Comparison of ENCODE assay signal across 21 cellular contexts in the genomic region with DNA sequence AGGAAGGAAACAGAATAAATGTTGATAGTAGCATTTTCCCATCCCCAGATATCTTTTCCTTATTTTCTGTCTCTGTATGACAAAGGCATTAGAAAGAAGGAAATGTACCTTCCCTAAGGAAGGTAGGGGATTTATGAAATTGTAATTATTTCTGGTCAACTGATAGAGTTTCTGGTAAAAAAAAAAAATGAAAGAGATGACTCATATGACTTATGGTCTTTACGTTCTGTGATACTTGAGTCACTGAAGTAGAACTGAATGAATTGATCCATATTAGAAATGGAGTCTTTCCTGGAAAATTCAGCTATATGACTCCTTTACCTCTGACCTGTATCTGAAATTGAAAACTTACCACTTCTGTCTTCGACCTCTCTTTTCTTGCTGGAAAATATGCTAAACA.
A peak's percentile ranks its signal among the peaks of the same experiment; 100 is the strongest.
DNase-seq lines count a peak whose midpoint lies in the region; ATAC-seq, FAIRE-seq and TF ChIP-seq lines count a peak whose summit lies in the region.
"Had no signal": no experiment of that assay in that cellular context is flagged by ENCODE, and none has a peak within 500 bp of the region (broad histone marks: within the 10 kb centered on the region; RNA-seq: fewer than 3 reads in every experiment).

No MANE protein-coding gene starts in this region.

- CTCF ChIA-PET in mammary epithelial cell (lab: Charles Lee; ENCODE audit: low non-redundant PET) = no interaction called here
- CTCF ChIA-PET in MCF 10A (lab: Yijun Ruan, JAX) = interaction anchor here (0.7 kb wide), 1 partner anchor 228 kb away, joined by 3 read pairs; no protein-coding TSS in a partner anchor
- CTCF ChIA-PET in activated CD4-positive, alpha-beta T cell treated with anti-CD3 and anti-CD28 coated beads for 36 hours (lab: Charles Lee) = no interaction called here

- peak; percentile 38 for ATAC-seq in HG03432 (IDR thresholded peaks at IDR 0.05; ENCODE audit: unreplicated experiment)
- no peak for ATAC-seq in stimulated activated memory B cell treated with anti-CD40 and anti-IgM and Interleukin-4, amounts not matched to agents 10 μg/mL and 1 μg/mL and 100 μg/mL, for 72 hours
- ATAC-seq in GM18861 (IDR thresholded peaks at IDR 0.05; ENCODE audit: unreplicated experiment) = no peak
- ATAC-seq in activated CD4-positive, alpha-beta T cell treated with anti-CD3 and anti-CD28 coated beads for 36 hours = no peak
- ATAC-seq: CD8-positive, alpha-beta T cell; K562 had no signal

- H3K36me3 ChIP-seq in mammary epithelial cell (ENCODE audit: insufficient read depth, low read length) (no peaks in the 10 kb centered on the region), bronchial epithelial cell (ENCODE audit: control insufficient read depth, insufficient read depth, low read length) (no peaks in the 10 kb centered on the region)
- H3K36me3 ChIP-seq: HAP-1 had no signal

- FAIRE-seq in bronchial epithelial cell (lab: Jason Lieb, UNC) = no peak
- FAIRE-seq: A204.1, G401.6, GM12891, GM19239, K562 had no signal

- H3K27me3 ChIP-seq in mammary epithelial cell (ENCODE audit: insufficient read depth, low read length) (no peaks in the 10 kb centered on the region), bronchial epithelial cell (ENCODE audit: control insufficient read depth, insufficient read depth, low read length) (no peaks in the 10 kb centered on the region)

- H3K4me2 ChIP-seq in mammary epithelial cell (ENCODE audit: insufficient read depth, low read depth, low read length) = peak overlapping the region; percentile 27

- dilution Hi-C loops in mammary epithelial cell (cut with HindIII; ENCODE audit: low sequenced_read_pairs) = no loop called here

- H3K4me1 Mint-ChIP-seq in MCF 10A (ENCODE audit: insufficient read depth, unreplicated experiment) (peaks cover 32% of the 10 kb centered on the region), osteocyte (ENCODE audit: unreplicated experiment) (peaks cover 33% of the 10 kb centered on the region)
- H3K4me1 Mint-ChIP-seq in stimulated activated memory B cell treated with anti-CD40 and anti-IgM and Interleukin-4, amounts not matched to agents 10 μg/mL and 1 μg/mL and 100 μg/mL, for 72 hours = no peaks in the 10 kb centered on the region
- peaks cover 3% of the 10 kb centered on the region for H3K4me1 Mint-ChIP-seq in activated CD4-positive, alpha-beta T cell treated with anti-CD3 and anti-CD28 coated beads for 36 hours

- no peaks in the 10 kb centered on the region for H3K9me3 ChIP-seq in mammary epithelial cell (replicated peaks; ENCODE audit: insufficient read depth, low read length)
- H3K9me3 ChIP-seq: Caco-2, HAP-1 had no signal

- H3K9me3 Mint-ChIP-seq in MCF 10A (ENCODE audit: unreplicated experiment) = no peaks in the 10 kb centered on the region
- H3K9me3 Mint-ChIP-seq in osteocyte (ENCODE audit: unreplicated experiment) = no peaks in the 10 kb centered on the region
- no peaks in the 10 kb centered on the region for H3K9me3 Mint-ChIP-seq in stimulated activated memory B cell treated with anti-CD40 and anti-IgM and Interleukin-4, amounts not matched to agents 10 μg/mL and 1 μg/mL and 100 μg/mL, for 72 hours
- H3K9me3 Mint-ChIP-seq in activated CD4-positive, alpha-beta T cell treated with anti-CD3 and anti-CD28 coated beads for 36 hours (ENCODE audit: low read depth) = peaks cover 2% of the 10 kb centered on the region
- H3K9me3 Mint-ChIP-seq: CD8-positive, alpha-beta T cell; HFFc6 had no signal

- intact Hi-C loops in mammary epithelial cell (cut with micrococcal nuclease) (no loop called here), MCF 10A (cut with micrococcal nuclease) (no loop called here)
- intact Hi-C loops in activated CD4-positive, alpha-beta T cell treated with anti-CD3 and anti-CD28 coated beads for 36 hours (cut with DNase I, micrococcal nuclease) = no loop called here

- H2AFZ ChIP-seq in mammary epithelial cell (ENCODE audit: low read depth, low read length) = peak overlapping the region; percentile 44

- no peak overlapping the region for H3K9ac ChIP-seq in mammary epithelial cell (ENCODE audit: insufficient read depth, low read length)

- H3K4me3 Mint-ChIP-seq in MCF 10A (ENCODE audit: unreplicated experiment) = no peak overlapping the region
- no peak overlapping the region for H3K4me3 Mint-ChIP-seq in osteocyte (ENCODE audit: unreplicated experiment)
- no peak overlapping the region for H3K4me3 Mint-ChIP-seq in stimulated activated memory B cell treated with anti-CD40 and anti-IgM and Interleukin-4, amounts not matched to agents 10 μg/mL and 1 μg/mL and 100 μg/mL, for 72 hours
- H3K4me3 Mint-ChIP-seq in activated CD4-positive, alpha-beta T cell treated with anti-CD3 and anti-CD28 coated beads for 36 hours = no peak overlapping the region
- H3K4me3 Mint-ChIP-seq: CD14-positive monocyte; CD8-positive, alpha-beta T cell; HFFc6 had no signal

- POLR2A ChIA-PET in MCF 10A (lab: Yijun Ruan, JAX) = interaction anchor here (0.7 kb wide), 1 partner anchor 48 kb away, joined by 3 read pairs; no protein-coding TSS in a partner anchor
- POLR2A ChIA-PET in activated CD4-positive, alpha-beta T cell treated with anti-CD3 and anti-CD28 coated beads for 36 hours (lab: Charles Lee) = no interaction called here

- no peaks in the 10 kb centered on the region for H4K20me1 ChIP-seq in mammary epithelial cell (ENCODE audit: insufficient read depth, low read length)

- in situ Hi-C loops in mammary epithelial cell (cut with MboI; ENCODE audit: low sequenced_read_pairs in 2 of 2) = loop anchor here in 1 of 2 donors (10.0 to 25.0 kb wide), 2 partner anchors 58 to 205 kb away; no protein-coding TSS in a partner anchor

- TF ChIP-seq CTCF in mammary epithelial cell (conservative IDR thresholded peaks at IDR 0.05 in 1 of 2, IDR thresholded peaks at IDR 0.05 in 1 of 2; ENCODE audit: extremely low read depth in 1 of 2, insufficient read depth in 1 of 2, low read depth in 1 of 2, low read length in 2 of 2) (no peak), MCF 10A (IDR thresholded peaks at IDR 0.05; ENCODE audit: unreplicated experiment) (no peak), bronchial epithelial cell (IDR thresholded peaks at IDR 0.05; ENCODE audit: insufficient read depth, low read length, severe bottlenecking) (no peak), osteocyte (IDR thresholded peaks at IDR 0.05) (no peak)

- H3K4me3 ChIP-seq in mammary epithelial cell (replicated peaks in 1 of 3; ENCODE audit: insufficient read depth in 1 of 3, low read depth in 2 of 3, low read length in 3 of 3) (no peak overlapping the region), bronchial epithelial cell (ENCODE audit: low read depth, low read length) (no peak overlapping the region)
- H3K4me3 ChIP-seq: HAP-1, K562 had no signal

- H3K4me1 ChIP-seq in mammary epithelial cell (ENCODE audit: insufficient read depth, low read length) = peaks cover 19% of the 10 kb centered on the region
- H3K4me1 ChIP-seq: Caco-2 had no signal

- BruUV-seq in mammary epithelial cell (replicated peaks; lab: Mats Ljungman, UMichigan) = no TSS peak
- no TSS peak for BruUV-seq in MCF 10A (replicated peaks; lab: Mats Ljungman, UMichigan)

- H3K27me3 Mint-ChIP-seq in MCF 10A (ENCODE audit: insufficient read depth, unreplicated experiment) = no peaks in the 10 kb centered on the region
- no peaks in the 10 kb centered on the region for H3K27me3 Mint-ChIP-seq in osteocyte (ENCODE audit: unreplicated experiment)
- no peaks in the 10 kb centered on the region for H3K27me3 Mint-ChIP-seq in stimulated activated memory B cell treated with anti-CD40 and anti-IgM and Interleukin-4, amounts not matched to agents 10 μg/mL and 1 μg/mL and 100 μg/mL, for 72 hours
- H3K27me3 Mint-ChIP-seq in activated CD4-positive, alpha-beta T cell treated with anti-CD3 and anti-CD28 coated beads for 36 hours = peaks cover 4% of the 10 kb centered on the region

- DNase-seq in mammary epithelial cell (peak; percentile 53), MCF 10A (ENCODE audit: unreplicated experiment) (no peak), bronchial epithelial cell (ENCODE audit: low read depth) (peak; percentile 33), osteocyte (ENCODE audit: extremely low spot score, unreplicated experiment) (no peak)
- no peak for DNase-seq in activated CD4-positive, alpha-beta T cell treated with anti-CD3 and anti-CD28 coated beads for 36 hours
- DNase-seq: Caco-2; CD8-positive, alpha-beta T cell; DMS79; GOT3; HFFc6 had no signal

- H3K36me3 Mint-ChIP-seq in MCF 10A (ENCODE audit: insufficient read depth, unreplicated experiment) (peaks cover 5% of the 10 kb centered on the region), osteocyte (ENCODE audit: unreplicated experiment) (no peaks in the 10 kb centered on the region)
- no peaks in the 10 kb centered on the region for H3K36me3 Mint-ChIP-seq in stimulated activated memory B cell treated with anti-CD40 and anti-IgM and Interleukin-4, amounts not matched to agents 10 μg/mL and 1 μg/mL and 100 μg/mL, for 72 hours
- no peaks in the 10 kb centered on the region for H3K36me3 Mint-ChIP-seq in activated CD4-positive, alpha-beta T cell treated with anti-CD3 and anti-CD28 coated beads for 36 hours (ENCODE audit: low read depth)
- H3K36me3 Mint-ChIP-seq: CD8-positive, alpha-beta T cell had no signal

- WGBS in mammary epithelial cell (ENCODE audit: low coverage, missing lambda C conversion rate) = 50% methylated on average over 2 of the region's 2 CpGs

- H3K27ac ChIP-seq in mammary epithelial cell (ENCODE audit: insufficient read depth, low read depth, low read length) = peak overlapping the region; percentile 13
- H3K27ac ChIP-seq: HL-60 had no signal

- H3K27ac Mint-ChIP-seq in MCF 10A (ENCODE audit: low read depth, unreplicated experiment) (no peak overlapping the region), osteocyte (ENCODE audit: unreplicated experiment) (peak overlapping the region; percentile 16)
- H3K27ac Mint-ChIP-seq in stimulated activated memory B cell treated with anti-CD40 and anti-IgM and Interleukin-4, amounts not matched to agents 10 μg/mL and 1 μg/mL and 100 μg/mL, for 72 hours = no peak overlapping the region
- no peak overlapping the region for H3K27ac Mint-ChIP-seq in activated CD4-positive, alpha-beta T cell treated with anti-CD3 and anti-CD28 coated beads for 36 hours
- H3K27ac Mint-ChIP-seq: CD8-positive, alpha-beta T cell; HFFc6 had no signal

- H3K79me2 ChIP-seq in mammary epithelial cell (ENCODE audit: insufficient read depth, low read length) = no peaks in the 10 kb centered on the region

Comparison
In these comparisons a context has a peak if more than half of its experiments do, and no peak if none do; other contexts are left out.
1. DNase-seq: peak in mammary epithelial cell (single experiment) and bronchial epithelial cell (single experiment); none in MCF 10A (single experiment), osteocyte (single experiment) and activated CD4-positive, alpha-beta T cell treated with anti-CD3 and anti-CD28 coated beads for 36 hours (single experiment).